17 cellular contexts compared by ENCODE assay signal in the genomic region with DNA sequence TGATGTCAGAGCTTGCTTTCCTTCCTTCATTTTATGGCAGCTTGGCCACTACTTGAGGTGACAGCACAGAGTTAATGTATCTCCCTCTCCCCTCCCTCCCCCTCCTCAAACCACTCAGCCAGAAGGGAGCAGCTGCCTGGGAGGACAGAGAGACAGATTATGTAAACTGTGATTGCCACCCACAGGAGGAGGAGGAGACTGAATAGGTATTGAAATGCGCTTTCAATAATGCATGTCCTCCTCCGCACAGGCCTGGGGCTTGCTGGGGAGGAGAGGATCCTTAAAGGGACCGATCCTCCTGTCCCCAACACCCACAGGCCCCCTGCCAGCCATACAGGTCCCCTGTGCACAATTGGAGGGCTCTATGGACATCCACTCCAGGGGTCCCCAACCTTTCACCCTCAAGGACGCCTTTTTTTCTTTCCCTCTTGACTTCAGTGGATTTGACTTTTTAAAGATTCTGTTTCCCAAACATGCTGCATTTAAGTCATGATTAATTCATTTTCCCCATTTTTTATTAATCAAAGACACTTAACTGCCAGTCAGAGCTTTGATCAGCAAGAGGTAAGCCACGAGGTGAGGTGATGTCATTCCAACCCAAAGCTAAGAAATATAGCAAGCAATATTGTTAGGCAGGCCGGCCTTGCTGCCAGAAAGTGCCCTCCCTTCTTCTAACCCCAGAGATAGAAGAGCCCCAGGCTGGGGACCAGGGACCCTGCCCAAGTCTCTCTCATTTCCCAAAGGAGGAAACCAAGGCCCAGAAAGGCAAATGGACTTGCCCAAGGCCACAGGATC. TPM values are rescaled to one million over a fixed set of nuclear protein-coding genes. Genes with fewer than 3 reads are reported as not detected.
DNase-seq lines count a peak whose midpoint lies in the region; ATAC-seq, FAIRE-seq and TF ChIP-seq lines count a peak whose summit lies in the region.
"Had no signal": no experiment of that assay in that cellular context is flagged by ENCODE, and none has a peak within 500 bp of the region (broad histone marks: within the 10 kb centered on the region; RNA-seq: fewer than 3 reads in every experiment).

No MANE protein-coding gene starts in this region.

- no TSS peak for BruUV-seq in GM12878 (replicated peaks; lab: Mats Ljungman, UMichigan)

- WGBS in GM12878 (ENCODE audit: insufficient coverage, insufficient replicate concordance, low lambda C conversion rate, missing lambda C conversion rate) = 53% methylated on average over 6 of the region's 6 CpGs

- TF ChIP-seq POLR2A in GM12878 (IDR thresholded peaks at IDR 0.05; ENCODE audit: low read depth, low read length) = no peak

- H2AFZ ChIP-seq in GM12878 (ENCODE audit: control insufficient read depth, low read depth, low read length) (no peak overlapping the region), MM.1S (ENCODE audit: low read length) (no peak overlapping the region)

- H3K9me3 ChIP-seq in GM12878 (replicated peaks; ENCODE audit: control insufficient read depth, insufficient read depth, low read length) (no peaks in the 10 kb centered on the region; the same call in 2 of the 3 replicates), MM.1S (replicated peaks; ENCODE audit: insufficient read depth, low read length) (no peaks in the 10 kb centered on the region)

- peak; percentile 30 to 60 for DNase-seq in NCI-H2081 (lab: John Stamatoyannopoulos, UW)
- no peak for DNase-seq in NCI-H2081 treated with DMSO at 0.1 percent for 48 hours (lab: John Stamatoyannopoulos, UW)
- DNase-seq in NCI-H2171 (lab: John Stamatoyannopoulos, UW) = peak; percentile 37
- DNase-seq in GM12878 (ENCODE audit: low read depth, low spot score) = no peak
- DNase-seq in putamen (ENCODE audit: low spot score) = peak; percentile 73
- no peak for DNase-seq in OCI-M2 (lab: John Stamatoyannopoulos, UW; ENCODE audit: unreplicated experiment)
- no peak for DNase-seq in MM.1S
- DNase-seq: activated CD4-positive, CD25-positive, alpha-beta regulatory T cell; activated CD8-positive, alpha-beta memory T cell treated with anti-CD3 and anti-CD28 coated beads, Interleukin-2, amount 50 U/mL, for 4 hours; activated naive CD4-positive, alpha-beta T cell treated with anti-CD3 and anti-CD28 coated beads, Interleukin-2, amount 10 ng/mL, durations not matched to agents 7 days and 5 days; effector CD8-positive, alpha-beta T cell; mammary epithelial cell; occipital lobe had no signal

- CTCF ChIA-PET in GM12878 (lab: Yijun Ruan, JAX) = interaction anchor here (1.1 kb wide), 1 partner anchor 11 kb away, joined by 3 read pairs; no protein-coding TSS in a partner anchor

- peak; percentile 36 for ATAC-seq in GM12878
- no peak for ATAC-seq in GM19328 (IDR thresholded peaks at IDR 0.05; ENCODE audit: unreplicated experiment)

- TF ChIP-seq RAD21 in GM12878 (IDR thresholded peaks at IDR 0.05; ENCODE audit: insufficient read depth, low read depth, low read length) = no peak

- in situ Hi-C loops in GM12878 (cut with MboI) = no loop called here

- RAD21 ChIA-PET in GM12878 (lab: Charles Lee; ENCODE audit: unreplicated experiment) = no interaction called here

- no peaks in the 10 kb centered on the region for H4K20me1 ChIP-seq in GM12878 (ENCODE audit: control insufficient read depth, insufficient read depth)
- no peaks in the 10 kb centered on the region for H4K20me1 ChIP-seq in MM.1S (ENCODE audit: insufficient read depth, low read length)

- peaks cover 8% of the 10 kb centered on the region for H3K4me1 ChIP-seq in GM12878 (ENCODE audit: control insufficient read depth, insufficient read depth, low read length)
- H3K4me1 ChIP-seq in MM.1S (ENCODE audit: low read length) = no peaks in the 10 kb centered on the region

- H3K9ac ChIP-seq in GM12878 (ENCODE audit: control insufficient read depth, insufficient read depth, low read length) (no peak overlapping the region), MM.1S (ENCODE audit: low read length) (no peak overlapping the region)

- H3K4me2 ChIP-seq in GM12878 (ENCODE audit: control insufficient read depth, insufficient read depth) (no peak overlapping the region), MM.1S (ENCODE audit: low read depth, low read length) (no peak overlapping the region)

- TF ChIP-seq EP300 in GM12878 (IDR thresholded peaks at IDR 0.05; ENCODE audit: borderline replicate concordance in 1 of 2, control insufficient read depth in 1 of 2, low read depth in 2 of 2, low read length in 2 of 2) = no peak

- H3K4me3 ChIP-seq in GM12878 = no peak overlapping the region
- H3K4me3 ChIP-seq in MM.1S (ENCODE audit: low read length) = no peak overlapping the region

- H3K79me2 ChIP-seq in GM12878 (ENCODE audit: control insufficient read depth, insufficient read depth, low read length) (no peaks in the 10 kb centered on the region), MM.1S (ENCODE audit: low read length) (no peaks in the 10 kb centered on the region)

- H3F3A ChIP-seq in MM.1S (ENCODE audit: insufficient read depth, low read length) = no peaks in the 10 kb centered on the region

- intact Hi-C loops in GM12878 (cut with micrococcal nuclease; ENCODE audit: unreplicated experiment) = no loop called here

- POLR2A ChIA-PET in GM12878 (lab: Charles Lee) = no interaction called here

- TF ChIP-seq CTCF in GM12878 (IDR thresholded peaks at IDR 0.05 in 2 of 3, conservative IDR thresholded peaks at IDR 0.05 in 1 of 3; ENCODE audit: control insufficient read depth in 2 of 3, extremely low read depth in 1 of 3, insufficient read depth in 1 of 3, low read depth in 3 of 3, low read length in 3 of 3) = no peak
- no peak for TF ChIP-seq CTCF in MM.1S (IDR thresholded peaks at IDR 0.05; ENCODE audit: low read length)

- H3K36me3 ChIP-seq in GM12878 (ENCODE audit: control insufficient read depth in 2 of 2, insufficient read depth in 2 of 2, low read length in 1 of 2) (no peaks in the 10 kb centered on the region), MM.1S (replicated peaks; ENCODE audit: insufficient read depth, low read length) (no peaks in the 10 kb centered on the region)

- FAIRE-seq in GM12878 (lab: Jason Lieb, UNC) = no peak
- FAIRE-seq: bronchial epithelial cell had no signal

- H3K27me3 ChIP-seq in GM12878 (replicated peaks in 1 of 2; ENCODE audit: control insufficient read depth in 2 of 2, insufficient read depth in 2 of 2, low read length in 1 of 2) = no peaks in the 10 kb centered on the region
- peaks cover 26% of the 10 kb centered on the region for H3K27me3 ChIP-seq in MM.1S (replicated peaks; ENCODE audit: insufficient read depth, low read length)

- H3K27ac ChIP-seq in GM12878 (ENCODE audit: control insufficient read depth, insufficient read depth) (no peak overlapping the region), MM.1S (ENCODE audit: low read length) (no peak overlapping the region)

- H3K9me2 ChIP-seq in MM.1S (replicated peaks; ENCODE audit: insufficient read depth, low read length) = no peaks in the 10 kb centered on the region

- SMC1A ChIA-PET in GM12878 (lab: Charles Lee; ENCODE audit: uncharacterized antibody, unreplicated experiment) = no interaction called here

TF ChIP-seq in GM12878, 131 proteins besides CTCF, POLR2A, EP300 and RAD21:
- TF ChIP-seq NFIC (IDR thresholded peaks at IDR 0.05; ENCODE audit: low read depth, low read length) = no peak
- no peak for TF ChIP-seq NR2F1 (conservative IDR thresholded peaks at IDR 0.05)
- peak in 1 of 2 experiments; percentile 32; a peak in 1 of 3 replicates for TF ChIP-seq EGR1 (IDR thresholded peaks at IDR 0.05; ENCODE audit: borderline replicate concordance in 1 of 2, low read depth in 2 of 2, low read length in 2 of 2)
- no peak for TF ChIP-seq ESRRA (IDR thresholded peaks at IDR 0.05; ENCODE audit: low read length)

RNA-seq across cellular contexts. Expression of a gene that starts 47.5 kb away (rescaled TPM):
- not detected in 2 replicates for total RNA-seq in GM12878 (2013; cell fraction: nucleolus; rRNA removed)
- not detected in 2 replicates for total RNA-seq in GM12878 (2014; rRNA removed)
- not detected in 2 replicates for total RNA-seq in GM12878 (2014; rRNA removed; fragmentation: Illumina TruSeq; extraction: Trizol)
- total RNA-seq in GM12878 (2021) = 0.05 TPM in 2 replicates
- not detected for polyA plus RNA-seq in GM12878 (2011; ENCODE audit: low read depth)
- not detected in 2 replicates for polyA plus RNA-seq in GM12878 (2011; rRNA removed)
- not detected in 2 replicates for polyA plus RNA-seq in GM12878 (2011; cell fraction: cytosol; rRNA removed)
- polyA plus RNA-seq in GM12878 (2011; cell fraction: nucleus; rRNA removed) = not detected in 2 replicates
- not detected in 2 replicates for polyA plus RNA-seq in GM12878 (2012)
- 0.01 TPM in 1 of 2 replicates, not detected in the other for polyA plus RNA-seq in GM12878 (2014; fragmentation: Illumina TruSeq; extraction: Trizol)
- polyA plus RNA-seq in GM12878 (2014; fragmentation: Nextera tagmentation; extraction: Ambion mirVana) = not detected
- polyA plus RNA-seq in GM12878 (2014; rRNA removed) = 0.04 TPM in 1 of 2 replicates, not detected in the other
- under 1 TPM in 1 of 2 experiments, not detected in 1; 0.23 TPM for polyA plus RNA-seq in GM12878 (2016; fragmentation: Nextera tagmentation; extraction: Ambion mirVana)
- polyA minus RNA-seq in GM12878 (2011; rRNA and poly(A)+ RNA removed) = not detected in 2 replicates
- polyA minus RNA-seq in GM12878 (2011; cell fraction: cytosol; rRNA and poly(A)+ RNA removed) = not detected in 2 replicates
- not detected in 2 replicates for polyA minus RNA-seq in GM12878 (2011; cell fraction: nucleus; rRNA and poly(A)+ RNA removed)
- total RNA-seq: bronchial epithelial cell, HT1080, mammary epithelial cell, subcutaneous adipose tissue had no signal
- polyA plus RNA-seq: mammary epithelial cell had no signal

Comparison
In these comparisons a context has a peak if more than half of its experiments do, and no peak if none do; other contexts are left out.
1. DNase-seq: peak in NCI-H2081 (2 of 2), NCI-H2171 (single experiment) and putamen (single experiment); none in NCI-H2081 treated with DMSO at 0.1 percent for 48 hours (single experiment), GM12878 (single experiment), OCI-M2 (single experiment) and MM.1S (single experiment).